Comparison of ENCODE assay signal across 20 cellular contexts in the genomic region with DNA sequence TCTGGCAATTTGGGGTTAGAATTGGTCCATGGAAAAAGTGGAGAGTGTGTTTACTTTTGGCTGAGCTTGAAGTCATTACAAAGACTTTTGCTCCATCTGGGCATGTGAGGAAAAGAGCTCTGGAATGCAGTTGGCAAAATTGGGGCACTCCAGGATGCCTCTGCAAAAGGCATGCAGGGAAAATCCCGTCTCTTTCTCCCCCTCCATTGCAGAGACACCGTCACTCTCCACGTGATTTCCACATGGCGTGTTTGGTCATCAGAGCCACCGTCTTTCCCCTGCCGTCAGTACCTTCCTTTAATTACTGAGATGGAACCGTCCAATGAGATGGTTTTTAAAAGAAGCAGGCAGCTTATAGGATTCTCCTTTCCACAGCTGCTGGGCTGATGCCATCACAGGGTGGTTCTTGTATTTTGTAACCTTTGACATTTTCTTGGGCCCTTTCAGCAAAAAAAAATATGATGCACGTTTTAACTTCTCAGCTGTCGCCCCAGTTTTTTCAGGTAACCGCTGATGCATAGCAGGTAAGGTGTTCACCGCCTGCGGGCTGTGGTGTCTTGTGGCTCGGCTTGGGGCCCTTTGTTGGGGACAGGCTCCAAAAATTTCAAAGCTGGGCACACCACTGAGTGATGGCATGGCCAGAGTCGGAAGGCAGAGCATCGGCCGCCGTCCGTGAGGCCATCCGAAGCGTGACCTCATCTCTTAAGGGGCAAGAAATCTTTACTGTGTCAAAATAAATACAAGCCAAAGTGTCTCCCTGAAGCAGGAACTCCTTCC.
A peak's percentile ranks its signal among the peaks of the same experiment; 100 is the strongest.
DNase-seq lines count a peak whose midpoint lies in the region; ATAC-seq and TF ChIP-seq lines count a peak whose summit lies in the region.
"Had no signal": no experiment of that assay in that cellular context is flagged by ENCODE, and none has a peak within 500 bp of the region (broad histone marks: within the 10 kb centered on the region; RNA-seq: fewer than 3 reads in every experiment).

No MANE protein-coding gene starts in this region.

- no peak for TF ChIP-seq EP300 in gastroesophageal sphincter (IDR thresholded peaks at IDR 0.05)

- no peak overlapping the region for H3K4me3 ChIP-seq in gastroesophageal sphincter
- no peak overlapping the region for H3K4me3 ChIP-seq in rectal smooth muscle tissue (ENCODE audit: low read length)
- H3K4me3 ChIP-seq: Peyer's patch had no signal

- intact Hi-C loops in cardiac septum (cut with DNase I) (no loop called here), Right ventricle myocardium superior (cut with DNase I) (no loop called here)

- DNase-seq in cardiac septum (ENCODE audit: low spot score) (peak; percentile 66), Right ventricle myocardium superior (no peak), NAMALWA (ENCODE audit: low spot score) (no peak), glomerular visceral epithelial cell (ENCODE audit: extremely low spot score) (no peak)
- DNase-seq: DMS53, GDM1, GOT3, NCI-H1694, NCI-H2081, NCI-H2171, NCI-H524 treated with DMSO at 0.1 percent for 48 hours, NCI-H82 had no signal

- H3K27me3 ChIP-seq in gastroesophageal sphincter: no peaks in the 10 kb centered on the region
- no peaks in the 10 kb centered on the region for H3K27me3 ChIP-seq in rectal smooth muscle tissue (ENCODE audit: control insufficient read depth, insufficient read depth, low read length)
- H3K27me3 ChIP-seq: Peyer's patch had no signal

- H3K9ac ChIP-seq in rectal smooth muscle tissue (ENCODE audit: low read length): no peak overlapping the region
- H3K9ac ChIP-seq: KMS-11 had no signal

- no peaks in the 10 kb centered on the region for H3K9me3 ChIP-seq in gastroesophageal sphincter
- H3K9me3 ChIP-seq: Peyer's patch had no signal

- no peak for TF ChIP-seq POLR2A in gastroesophageal sphincter (IDR thresholded peaks at IDR 0.05)

- no peak for ATAC-seq in Right ventricle myocardium superior (ENCODE audit: poor library complexity)
- ATAC-seq in gastroesophageal sphincter: no peak
- no peak for ATAC-seq in HG02852 (IDR thresholded peaks at IDR 0.05; ENCODE audit: unreplicated experiment)
- no peak for ATAC-seq in GM19023 (IDR thresholded peaks at IDR 0.05; ENCODE audit: unreplicated experiment)
- ATAC-seq: Right ventricle myocardium inferior had no signal

- WGBS in gastroesophageal sphincter (ENCODE audit: low coverage in 1 of 2), 2 donors: 93 to 94% methylated on average over 7 to 8 of the region's 20 CpGs

- peak overlapping the region in 3 of 4 donors; percentile 73 to 76 (median 76) for H3K27ac ChIP-seq in gastroesophageal sphincter
- peak overlapping the region; percentile 68 for H3K27ac ChIP-seq in rectal smooth muscle tissue (ENCODE audit: low read depth, low read length)
- H3K27ac ChIP-seq: 22Rv1, KMS-11, Peyer's patch had no signal

- H3K36me3 ChIP-seq in gastroesophageal sphincter: peaks cover 0 to 12% of the 10 kb centered on the region in 2 donors
- no peaks in the 10 kb centered on the region for H3K36me3 ChIP-seq in rectal smooth muscle tissue (ENCODE audit: control insufficient read depth, insufficient read depth, low read length)
- H3K36me3 ChIP-seq: Peyer's patch had no signal

- TF ChIP-seq CTCF in gastroesophageal sphincter (IDR thresholded peaks at IDR 0.05): no peak

- H3K4me1 ChIP-seq in gastroesophageal sphincter (peaks cover 0 to 65% (median 27%) of the 10 kb centered on the region in 3 donors), rectal smooth muscle tissue (ENCODE audit: control insufficient read depth, insufficient read depth, low read length) (peaks cover 37% of the 10 kb centered on the region)
- H3K4me1 ChIP-seq: Peyer's patch had no signal
